24 cellular contexts compared by ENCODE assay signal in the genomic region with DNA sequence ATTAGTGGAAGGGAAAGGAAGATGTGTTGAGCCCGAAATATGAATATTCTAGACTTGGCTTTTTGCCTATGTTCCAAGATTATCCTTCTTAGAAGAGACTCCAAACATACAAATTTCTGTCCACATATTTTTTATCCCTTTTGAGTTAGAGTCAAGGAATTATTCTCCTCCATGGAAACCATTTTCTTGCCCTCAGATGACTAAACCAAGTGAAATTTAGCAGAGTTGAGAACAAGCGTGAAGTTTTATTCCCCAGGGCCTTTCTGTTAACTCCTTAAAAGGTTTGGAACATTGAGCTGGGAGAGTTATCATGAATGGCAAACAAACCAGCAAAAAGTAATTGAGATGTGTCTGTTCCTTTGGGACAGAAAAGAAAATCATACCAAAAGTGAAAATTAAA.
DNase-seq lines count a peak whose midpoint lies in the region; ATAC-seq and TF ChIP-seq lines count a peak whose summit lies in the region.
"Had no signal": no experiment of that assay in that cellular context is flagged by ENCODE, and none has a peak within 500 bp of the region (broad histone marks: within the 10 kb centered on the region; RNA-seq: fewer than 3 reads in every experiment).

No MANE protein-coding gene starts in this region.

- POLR2A ChIA-PET in MCF 10A (lab: Yijun Ruan, JAX), result no interaction called here

- no peak overlapping the region for H3K4me3 Mint-ChIP-seq in MCF 10A (ENCODE audit: unreplicated experiment)
- H3K4me3 Mint-ChIP-seq in chondrocyte (ENCODE audit: unreplicated experiment), result peak overlapping the region; percentile 20
- H3K4me3 Mint-ChIP-seq: activated CD4-positive, alpha-beta T cell treated with anti-CD3 and anti-CD28 coated beads, Interleukin-2, amount 10 ng/mL, durations not matched to agents 7 days and 5 days; activated naive CD4-positive, alpha-beta T cell treated with anti-CD3 and anti-CD28 coated beads for 36 hours; natural killer cell treated with Interleukin-12 subunit alpha and Interleukin-12 subunit beta and Interleukin-15 and Interleukin-18, amount 100 ng/mL, for 72 hours; stimulated activated effector memory CD8-positive, alpha-beta T cell treated with anti-CD3 and anti-CD28 coated beads, Interleukin-12 subunit alpha, Interleukin-12 subunit beta, amount 100 ng/mL, for 72 hours had no signal

- dilution Hi-C loops in mammary epithelial cell (cut with HindIII; ENCODE audit: low sequenced_read_pairs), result no loop called here

- H3K9me3 ChIP-seq in mammary epithelial cell (replicated peaks; ENCODE audit: insufficient read depth, low read length) (no peaks in the 10 kb centered on the region), thoracic aorta (no peaks in the 10 kb centered on the region), suprapubic skin (no peaks in the 10 kb centered on the region)
- H3K9me3 ChIP-seq: body of pancreas, heart left ventricle, tibial nerve had no signal

- H3K4me1 Mint-ChIP-seq in MCF 10A (ENCODE audit: insufficient read depth, unreplicated experiment) (no peaks in the 10 kb centered on the region), chondrocyte (ENCODE audit: low read depth) (peaks cover 26% of the 10 kb centered on the region)
- H3K4me1 Mint-ChIP-seq: activated CD4-positive, alpha-beta T cell treated with anti-CD3 and anti-CD28 coated beads, Interleukin-2, amount 10 ng/mL, durations not matched to agents 7 days and 5 days; stimulated activated effector memory CD8-positive, alpha-beta T cell treated with anti-CD3 and anti-CD28 coated beads, Interleukin-12 subunit alpha, Interleukin-12 subunit beta, amount 100 ng/mL, for 72 hours had no signal

- H3K27me3 ChIP-seq in mammary epithelial cell (ENCODE audit: insufficient read depth, low read length), result no peaks in the 10 kb centered on the region
- H3K27me3 ChIP-seq in thoracic aorta (replicated peaks; ENCODE audit: insufficient read depth), result no peaks in the 10 kb centered on the region
- no peaks in the 10 kb centered on the region for H3K27me3 ChIP-seq in suprapubic skin
- H3K27me3 ChIP-seq: body of pancreas, heart left ventricle, tibial nerve had no signal

- H3K9me3 Mint-ChIP-seq in MCF 10A (ENCODE audit: unreplicated experiment) (no peaks in the 10 kb centered on the region), chondrocyte (ENCODE audit: low read depth) (no peaks in the 10 kb centered on the region)
- H3K9me3 Mint-ChIP-seq: activated CD4-positive, alpha-beta T cell treated with anti-CD3 and anti-CD28 coated beads, Interleukin-2, amount 10 ng/mL, durations not matched to agents 7 days and 5 days; activated naive CD4-positive, alpha-beta T cell treated with anti-CD3 and anti-CD28 coated beads for 36 hours; natural killer cell treated with Interleukin-12 subunit alpha and Interleukin-12 subunit beta and Interleukin-15 and Interleukin-18, amount 100 ng/mL, for 72 hours had no signal

- TF ChIP-seq POLR2A in suprapubic skin (IDR thresholded peaks at IDR 0.05), result no peak

- no peak for TF ChIP-seq CTCF in MCF 10A (IDR thresholded peaks at IDR 0.05; ENCODE audit: unreplicated experiment)
- TF ChIP-seq CTCF in mammary epithelial cell (conservative IDR thresholded peaks at IDR 0.05 in 1 of 2, IDR thresholded peaks at IDR 0.05 in 1 of 2; ENCODE audit: extremely low read depth in 1 of 2, insufficient read depth in 1 of 2, low read depth in 1 of 2, low read length in 2 of 2), result no peak
- no peak for TF ChIP-seq CTCF in chondrocyte (IDR thresholded peaks at IDR 0.05)
- TF ChIP-seq CTCF in thoracic aorta (IDR thresholded peaks at IDR 0.05), result no peak
- TF ChIP-seq CTCF in suprapubic skin (IDR thresholded peaks at IDR 0.05), result no peak

- no peaks in the 10 kb centered on the region for H3K79me2 ChIP-seq in mammary epithelial cell (ENCODE audit: insufficient read depth, low read length)

- no peak overlapping the region for H3K27ac ChIP-seq in mammary epithelial cell (ENCODE audit: insufficient read depth, low read depth, low read length)
- H3K27ac ChIP-seq in thoracic aorta, result peak overlapping the region; percentile 8 to 72
- no peak overlapping the region for H3K27ac ChIP-seq in suprapubic skin
- H3K27ac ChIP-seq: 22Rv1, body of pancreas, C4-2B, epithelial cell of prostate, RWPE1 had no signal

- H4K20me1 ChIP-seq in mammary epithelial cell (ENCODE audit: insufficient read depth, low read length), result no peaks in the 10 kb centered on the region

- BruUV-seq in MCF 10A (replicated peaks; lab: Mats Ljungman, UMichigan) (no TSS peak), mammary epithelial cell (replicated peaks; lab: Mats Ljungman, UMichigan) (no TSS peak)

- peak; percentile 29 to 47 for ATAC-seq in left cardiac atrium
- peak; percentile 83 for ATAC-seq in thoracic aorta (ENCODE audit: insufficient number of reproducible peaks, low FRiP score, low read depth)
- ATAC-seq: body of pancreas; natural killer cell treated with Interleukin-12 subunit alpha and Interleukin-12 subunit beta and Interleukin-15 and Interleukin-18, amount 100 ng/mL, for 72 hours; stimulated activated effector memory CD8-positive, alpha-beta T cell treated with anti-CD3 and anti-CD28 coated beads, Interleukin-12 subunit alpha, Interleukin-12 subunit beta, amount 100 ng/mL, for 72 hours had no signal

- CTCF ChIA-PET in MCF 10A (lab: Yijun Ruan, JAX) (interaction anchor here (0.6 to 2.8 kb wide), 4 partner anchors 7 to 610 kb away, joined by 4 to 25 read pairs (median 11); no protein-coding TSS in a partner anchor), mammary epithelial cell (lab: Charles Lee; ENCODE audit: low non-redundant PET) (no interaction called here)

- no peaks in the 10 kb centered on the region for H3K4me1 ChIP-seq in mammary epithelial cell (ENCODE audit: insufficient read depth, low read length)
- peaks cover 13 to 16% of the 10 kb centered on the region in 2 donors for H3K4me1 ChIP-seq in thoracic aorta (ENCODE audit: control insufficient read depth in 1 of 2, low read depth in 2 of 2)
- H3K4me1 ChIP-seq in suprapubic skin, result no peaks in the 10 kb centered on the region
- H3K4me1 ChIP-seq: body of pancreas, tibial nerve had no signal

- no peaks in the 10 kb centered on the region for H3K27me3 Mint-ChIP-seq in MCF 10A (ENCODE audit: insufficient read depth, unreplicated experiment)
- no peaks in the 10 kb centered on the region for H3K27me3 Mint-ChIP-seq in chondrocyte (ENCODE audit: low read depth)
- H3K27me3 Mint-ChIP-seq: natural killer cell treated with Interleukin-12 subunit alpha and Interleukin-12 subunit beta and Interleukin-15 and Interleukin-18, amount 100 ng/mL, for 72 hours had no signal

- WGBS in mammary epithelial cell (ENCODE audit: low coverage, missing lambda C conversion rate), result 35% methylated on average over 2 of the region's 2 CpGs
- WGBS in suprapubic skin, result 35% methylated on average over 2 of the region's 2 CpGs

- H3K4me3 ChIP-seq in mammary epithelial cell (replicated peaks in 1 of 3; ENCODE audit: insufficient read depth in 1 of 3, low read depth in 2 of 3, low read length in 3 of 3) (no peak overlapping the region), thoracic aorta (no peak overlapping the region), suprapubic skin (no peak overlapping the region)
- H3K4me3 ChIP-seq: body of pancreas, heart left ventricle, tibial nerve had no signal

- no peak for TF ChIP-seq EP300 in suprapubic skin (IDR thresholded peaks at IDR 0.05)

- intact Hi-C loops in MCF 10A (cut with micrococcal nuclease) (no loop called here), mammary epithelial cell (cut with micrococcal nuclease) (no loop called here), left cardiac atrium (cut with DNase I) (no loop called here)

- H3K27ac Mint-ChIP-seq in MCF 10A (ENCODE audit: low read depth, unreplicated experiment) (peak overlapping the region; percentile 51), chondrocyte (ENCODE audit: unreplicated experiment) (peak overlapping the region; percentile 91)
- H3K27ac Mint-ChIP-seq: activated CD4-positive, alpha-beta T cell treated with anti-CD3 and anti-CD28 coated beads, Interleukin-2, amount 10 ng/mL, durations not matched to agents 7 days and 5 days; activated naive CD4-positive, alpha-beta T cell treated with anti-CD3 and anti-CD28 coated beads for 36 hours; natural killer cell treated with Interleukin-12 subunit alpha and Interleukin-12 subunit beta and Interleukin-15 and Interleukin-18, amount 100 ng/mL, for 72 hours; stimulated activated effector memory CD8-positive, alpha-beta T cell treated with anti-CD3 and anti-CD28 coated beads, Interleukin-12 subunit alpha, Interleukin-12 subunit beta, amount 100 ng/mL, for 72 hours had no signal

- in situ Hi-C loops in mammary epithelial cell (cut with MboI; ENCODE audit: low sequenced_read_pairs in 2 of 2), result no loop called here

- H3K36me3 ChIP-seq in mammary epithelial cell (ENCODE audit: insufficient read depth, low read length) (no peaks in the 10 kb centered on the region), thoracic aorta (no peaks in the 10 kb centered on the region), suprapubic skin (no peaks in the 10 kb centered on the region)
- H3K36me3 ChIP-seq: heart left ventricle had no signal

- DNase-seq in MCF 10A (ENCODE audit: unreplicated experiment), result no peak
- DNase-seq in mammary epithelial cell, result no peak
- no peak for DNase-seq in chondrocyte (ENCODE audit: low spot score)
- no peak for DNase-seq in left cardiac atrium
- no peak for DNase-seq in thoracic aorta (ENCODE audit: low spot score)
- no peak for DNase-seq in suprapubic skin (ENCODE audit: low spot score in 2 of 2)
- DNase-seq in activated effector memory CD4-positive, alpha-beta T cell treated with Interleukin-2 at 50 U/mL for 16 hours, result no peak
- no peak for DNase-seq in activated naive CD4-positive, alpha-beta T cell (lab: John Stamatoyannopoulos, UW)
- DNase-seq: activated CD4-positive, alpha-beta T cell treated with anti-CD3 and anti-CD28 coated beads, Interleukin-2, amount 10 ng/mL, durations not matched to agents 7 days and 5 days; activated CD8-positive, alpha-beta memory T cell treated with anti-CD3 and anti-CD28 coated beads, Interleukin-2, amount 50 U/mL, for 4 hours; activated naive CD4-positive, alpha-beta T cell treated with anti-CD3 and anti-CD28 coated beads for 36 hours; body of pancreas; dermis blood vessel endothelial cell; DMS 273 treated with DMSO at 0.1 percent for 48 hours; heart left ventricle; NCI-H187 treated with DMSO at 0.1 percent for 48 hours; NCI-H446 had no signal

- H3K36me3 Mint-ChIP-seq in MCF 10A (ENCODE audit: insufficient read depth, unreplicated experiment) (no peaks in the 10 kb centered on the region), chondrocyte (ENCODE audit: low read depth) (peaks cover 3% of the 10 kb centered on the region)
- H3K36me3 Mint-ChIP-seq: stimulated activated effector memory CD8-positive, alpha-beta T cell treated with anti-CD3 and anti-CD28 coated beads, Interleukin-12 subunit alpha, Interleukin-12 subunit beta, amount 100 ng/mL, for 72 hours had no signal

- no peak overlapping the region for H3K9ac ChIP-seq in mammary epithelial cell (ENCODE audit: insufficient read depth, low read length)

- H3K4me2 ChIP-seq in mammary epithelial cell (ENCODE audit: insufficient read depth, low read depth, low read length), result no peak overlapping the region

- no peak overlapping the region for H2AFZ ChIP-seq in mammary epithelial cell (ENCODE audit: low read depth, low read length)

Comparison
In these comparisons a context has a peak if more than half of its experiments do, and no peak if none do; other contexts are left out.
1. H3K27ac ChIP-seq: peak in thoracic aorta (2 of 2); none in mammary epithelial cell (single experiment) and suprapubic skin (single experiment).